Comparison of ENCODE assay signal across 19 cellular contexts in genomic region chrX:11040976-11041375, GRCh38.
DNase-seq lines count a peak whose midpoint lies in the region; ATAC-seq and TF ChIP-seq lines count a peak whose summit lies in the region.
"Had no signal": no experiment of that assay in that cellular context is flagged by ENCODE, and none has a peak within 500 bp of the region (broad histone marks: within the 10 kb centered on the region; RNA-seq: fewer than 3 reads in every experiment).

No MANE protein-coding gene starts in this region.

- peak overlapping the region; percentile 35 for H3K27ac Mint-ChIP-seq in Caco-2 (ENCODE audit: unreplicated experiment)
- H3K27ac Mint-ChIP-seq: CD14-positive monocyte; CD4-positive, alpha-beta T cell; CD8-positive, alpha-beta memory T cell; HFFc6 had no signal

- H3K4me1 Mint-ChIP-seq in Caco-2 (ENCODE audit: low read depth, unreplicated experiment): no peaks in the 10 kb centered on the region
- H3K4me1 Mint-ChIP-seq: CD14-positive monocyte; CD8-positive, alpha-beta memory T cell had no signal

- TF ChIP-seq CTCF in Caco-2 (IDR thresholded peaks at IDR 0.05; ENCODE audit: insufficient read depth in 1 of 2, low read depth in 1 of 2, low read length in 1 of 2, severe bottlenecking in 1 of 2, unreplicated experiment in 1 of 2) (no peak), fibroblast of the aortic adventitia (IDR thresholded peaks at IDR 0.05; ENCODE audit: insufficient read depth, low read length) (no peak)

- BruUV-seq in Caco-2 (replicated peaks; lab: Mats Ljungman, UMichigan): no TSS peak

- peak; percentile 80 for ATAC-seq in SK-N-SH treated with all-trans-retinoic acid at 6 μM for 48 hours
- no peak for ATAC-seq in GM21447 (IDR thresholded peaks at IDR 0.05; ENCODE audit: unreplicated experiment)
- ATAC-seq in HG03378 (IDR thresholded peaks at IDR 0.05; ENCODE audit: unreplicated experiment): no peak

- H3K4me3 Mint-ChIP-seq in Caco-2 (ENCODE audit: unreplicated experiment): no peak overlapping the region
- H3K4me3 Mint-ChIP-seq: CD14-positive monocyte; CD4-positive, alpha-beta T cell; CD8-positive, alpha-beta memory T cell; HFFc6 had no signal

- POLR2A ChIA-PET in Caco-2 (lab: Charles Lee): no interaction called here

- no peaks in the 10 kb centered on the region for H3K27me3 ChIP-seq in Caco-2 (replicated peaks; ENCODE audit: control insufficient read depth, insufficient read depth, low read length)
- H3K27me3 ChIP-seq: BE2C had no signal

- H3K4me1 ChIP-seq in Caco-2: no peaks in the 10 kb centered on the region; the same call in 1 of the 2 replicates
- H3K4me1 ChIP-seq: BE2C; BLaER1 treated with 17β-estradiol and CSF1 and Interleukin-3, amounts not matched to agents 10 nM and 100 nM; HAP-1 had no signal

- no peaks in the 10 kb centered on the region for H3K9me3 Mint-ChIP-seq in Caco-2 (ENCODE audit: unreplicated experiment)
- H3K9me3 Mint-ChIP-seq: CD4-positive, alpha-beta T cell; HFFc6 had no signal

- DNase-seq in Caco-2 (no peak), fibroblast of the aortic adventitia (ENCODE audit: low read depth) (peak; percentile 27), mucosa of gallbladder (ENCODE audit: low spot score) (no peak)
- DNase-seq: AML-193; BE2C; Calu3; CD4-positive, alpha-beta T cell; CD8-positive, alpha-beta memory T cell; DMS53; DMS79 treated with DMSO at 0.1 percent for 48 hours; GF-D8; GOT3; HFFc6 had no signal

- CTCF ChIA-PET in Caco-2 (lab: Charles Lee): no interaction called here

- intact Hi-C loops in Caco-2 (cut with micrococcal nuclease; ENCODE audit: unreplicated experiment): loop anchor here (5.0 to 10.0 kb wide), 2 partner anchors 46 to 209 kb away; no protein-coding TSS in a partner anchor

- H3K36me3 ChIP-seq in Caco-2 (ENCODE audit: control insufficient read depth, insufficient read depth, low read length): no peaks in the 10 kb centered on the region
- H3K36me3 ChIP-seq: BE2C; BLaER1 treated with 17β-estradiol and CSF1 and Interleukin-3, amounts not matched to agents 10 nM and 100 nM; HAP-1 had no signal

- no peaks in the 10 kb centered on the region for H3K9me3 ChIP-seq in Caco-2
- H3K9me3 ChIP-seq: BE2C, HAP-1 had no signal

- H3K36me3 Mint-ChIP-seq in Caco-2 (ENCODE audit: insufficient read depth, unreplicated experiment): peaks cover 6% of the 10 kb centered on the region
- H3K36me3 Mint-ChIP-seq: CD14-positive monocyte; CD8-positive, alpha-beta memory T cell had no signal

- H3K4me3 ChIP-seq in Caco-2 (ENCODE audit: low read depth, low read length): no peak overlapping the region
- no peak overlapping the region for H3K4me3 ChIP-seq in fibroblast of the aortic adventitia (ENCODE audit: low read depth, low read length)
- H3K4me3 ChIP-seq: BLaER1 treated with 17β-estradiol and CSF1 and Interleukin-3, amounts not matched to agents 10 nM and 100 nM; HAP-1 had no signal

- no peaks in the 10 kb centered on the region for H3K27me3 Mint-ChIP-seq in Caco-2 (ENCODE audit: insufficient read depth, unreplicated experiment)
- H3K27me3 Mint-ChIP-seq: CD4-positive, alpha-beta T cell had no signal

TF ChIP-seq in SK-N-SH treated with all-trans-retinoic acid at 6 μM for 48 hours, 23 proteins besides CTCF, POLR2A, EP300 and RAD21:
- no peak for TF ChIP-seq TSHZ2 (CRISPR knock-in tag; IDR thresholded peaks at IDR 0.05)
- TF ChIP-seq ISL1 (CRISPR knock-in tag; IDR thresholded peaks at IDR 0.05): 0 out of 2 replicates have a peak, but pooled peaks have one; percentile 15
